Comparison of ENCODE assay signal across 8 cellular contexts in genomic region chr5:10355071-10355889, GRCh38. TPM values are rescaled to one million over a fixed set of nuclear protein-coding genes. Genes with fewer than 3 reads are reported as not detected.
DNase-seq lines count a peak whose midpoint lies in the region; ATAC-seq and TF ChIP-seq lines count a peak whose summit lies in the region.

No MANE protein-coding gene starts in this region.

- CTCF ChIA-PET in SK-N-SH (lab: Yijun Ruan, JAX), result interaction anchor here (0.9 kb wide), 2 partner anchors 10 to 24 kb away, joined by 3 read pairs; no protein-coding TSS in a partner anchor

- TF ChIP-seq CTCF in SK-N-SH (IDR thresholded peaks at IDR 0.05) (no peak), progenitor cell of endocrine pancreas (IDR thresholded peaks at IDR 0.05; ENCODE audit: unreplicated experiment) (no peak)

- peaks cover 3% of the 10 kb centered on the region for H3K36me3 Mint-ChIP-seq in progenitor cell of endocrine pancreas (ENCODE audit: insufficient read depth)

- peak overlapping the region; percentile 92 for H3K4me2 ChIP-seq in SK-N-SH

- TF ChIP-seq RAD21 in SK-N-SH (IDR thresholded peaks at IDR 0.05; ENCODE audit: low read length), result no peak

- no peak for TF ChIP-seq POLR2A in erythroblast (IDR thresholded peaks at IDR 0.05; ENCODE audit: low read length)

- H3F3A ChIP-seq in SK-N-SH (replicated peaks; ENCODE audit: insufficient read depth), result peaks cover 17% of the 10 kb centered on the region

- no peak for TF ChIP-seq EP300 in SK-N-SH (IDR thresholded peaks at IDR 0.05; ENCODE audit: borderline replicate concordance in 1 of 2, low read depth in 1 of 2, low read length in 1 of 2)

- peak; percentile 30 for ATAC-seq in HG03378 (IDR thresholded peaks at IDR 0.05; ENCODE audit: unreplicated experiment)
- no peak for ATAC-seq in left lobe of liver
- no peak for ATAC-seq in GM19455 (IDR thresholded peaks at IDR 0.05; ENCODE audit: unreplicated experiment)

- peaks cover 55% of the 10 kb centered on the region for H4K20me1 ChIP-seq in SK-N-SH (ENCODE audit: insufficient read depth)

- no peaks in the 10 kb centered on the region for H3K27me3 ChIP-seq in SK-N-SH (ENCODE audit: insufficient read depth)

- no peak overlapping the region for H2AFZ ChIP-seq in SK-N-SH (ENCODE audit: low read depth)

- peaks cover 0 to 16% of the 10 kb centered on the region in 2 experiments; a peak in 2 of 4 replicates for H3K4me1 ChIP-seq in SK-N-SH (ENCODE audit: control insufficient read depth in 1 of 2, insufficient read depth in 2 of 2, low read depth in 1 of 2, low read length in 1 of 2)

- WGBS in SK-N-SH (ENCODE audit: low lambda C conversion rate), result 15% methylated on average over 16 of the region's 16 CpGs

- H3K4me3 Mint-ChIP-seq in progenitor cell of endocrine pancreas (ENCODE audit: low read depth), result peak overlapping the region; percentile 97

- H3K4me1 Mint-ChIP-seq in progenitor cell of endocrine pancreas (ENCODE audit: low read depth), result peaks cover 24% of the 10 kb centered on the region

- POLR2A ChIA-PET in SK-N-SH (lab: Yijun Ruan, JAX), result interaction anchor here (1.1 kb wide), 1 partner anchor 105 kb away, joined by 3 read pairs; the partner anchor contains the start of gene CCT5

- H3K9ac ChIP-seq in SK-N-SH, result peak overlapping the region; percentile 95

- DNase-seq in NCI-H1694 treated with DMSO at 0.1 percent for 48 hours (lab: John Stamatoyannopoulos, UW), result peak; percentile 41
- no peak for DNase-seq in NCI-H1694 (lab: John Stamatoyannopoulos, UW)
- DNase-seq in SK-N-SH, result no peak
- DNase-seq in erythroblast (lab: John Stamatoyannopoulos, UW), result peak; percentile 56 to 75
- no peak for DNase-seq in progenitor cell of endocrine pancreas (ENCODE audit: low spot score, unreplicated experiment)
- DNase-seq in left lobe of liver (ENCODE audit: low spot score), result no peak

- peak overlapping the region; percentile 83 to 97 for H3K4me3 ChIP-seq in SK-N-SH (ENCODE audit: low read depth in 2 of 2, low read length in 1 of 2)

- H3K9me3 ChIP-seq in SK-N-SH, result no peaks in the 10 kb centered on the region

- peaks cover 82% of the 10 kb centered on the region for H3K79me2 ChIP-seq in SK-N-SH (ENCODE audit: insufficient read depth)

- no peaks in the 10 kb centered on the region for H3K27me3 Mint-ChIP-seq in progenitor cell of endocrine pancreas

- no peaks in the 10 kb centered on the region for H3K9me2 ChIP-seq in SK-N-SH

- peak overlapping the region; percentile 100 for H3K27ac Mint-ChIP-seq in progenitor cell of endocrine pancreas

- H3K36me3 ChIP-seq in SK-N-SH (replicated peaks in 1 of 2; ENCODE audit: control insufficient read depth in 1 of 2, insufficient read depth in 2 of 2, low read length in 1 of 2), result peaks cover 0 to 1% of the 10 kb centered on the region in 2 experiments

- no peaks in the 10 kb centered on the region for H3K9me3 Mint-ChIP-seq in progenitor cell of endocrine pancreas (ENCODE audit: low read depth)

- peak overlapping the region; percentile 85 to 98 for H3K27ac ChIP-seq in SK-N-SH (ENCODE audit: low read depth in 2 of 2, low read length in 1 of 2)

TF ChIP-seq in SK-N-SH, 30 proteins besides CTCF, POLR2A, EP300 and RAD21:
- peak; percentile 10 for TF ChIP-seq MXI1 (IDR thresholded peaks at IDR 0.05; ENCODE audit: low read depth, low read length)
- TF ChIP-seq YY1 (IDR thresholded peaks at IDR 0.05; ENCODE audit: low read depth), result no peak
TF ChIP-seq in SK-N-SH: peak in this region for 1.

RNA-seq across cellular contexts. Expression of gene MARCHF6, which starts 1.8 kb away (rescaled TPM):
- 52.4 and 98.0 TPM in 2 replicates for polyA plus RNA-seq in SK-N-SH (2012; rRNA removed)
- polyA plus RNA-seq in SK-N-SH (2012; cell fraction: cytosol; rRNA removed), result 44.5 and 51.8 TPM in 2 replicates
- 123 and 283 TPM in 2 replicates for polyA plus RNA-seq in SK-N-SH (2012; cell fraction: nucleus; rRNA removed)
- total RNA-seq in progenitor cell of endocrine pancreas (230 and 239 TPM in 2 replicates), left lobe of liver (67.4 TPM)

RNA-seq across cellular contexts. Expression of gene CMBL, which starts 47.6 kb away (rescaled TPM):
- 42.9 and 61.0 TPM in 2 replicates for polyA plus RNA-seq in SK-N-SH (2012; rRNA removed)
- polyA plus RNA-seq in SK-N-SH (2012; cell fraction: cytosol; rRNA removed), result 35.4 and 47.5 TPM in 2 replicates
- 15.4 and 21.3 TPM in 2 replicates for polyA plus RNA-seq in SK-N-SH (2012; cell fraction: nucleus; rRNA removed)
- total RNA-seq in progenitor cell of endocrine pancreas, result 10.0 and 13.6 TPM in 2 replicates
- 116 TPM for total RNA-seq in left lobe of liver

Comparison
In these comparisons a context has a peak if more than half of its experiments do, and no peak if none do; other contexts are left out.
1. DNase-seq: peak in NCI-H1694 treated with DMSO at 0.1 percent for 48 hours (single experiment) and erythroblast (2 of 2); none in NCI-H1694 (single experiment), SK-N-SH (single experiment), progenitor cell of endocrine pancreas (single experiment) and left lobe of liver (single experiment).